Comparison of ENCODE assay signal across 9 cellular contexts in the genomic region with DNA sequence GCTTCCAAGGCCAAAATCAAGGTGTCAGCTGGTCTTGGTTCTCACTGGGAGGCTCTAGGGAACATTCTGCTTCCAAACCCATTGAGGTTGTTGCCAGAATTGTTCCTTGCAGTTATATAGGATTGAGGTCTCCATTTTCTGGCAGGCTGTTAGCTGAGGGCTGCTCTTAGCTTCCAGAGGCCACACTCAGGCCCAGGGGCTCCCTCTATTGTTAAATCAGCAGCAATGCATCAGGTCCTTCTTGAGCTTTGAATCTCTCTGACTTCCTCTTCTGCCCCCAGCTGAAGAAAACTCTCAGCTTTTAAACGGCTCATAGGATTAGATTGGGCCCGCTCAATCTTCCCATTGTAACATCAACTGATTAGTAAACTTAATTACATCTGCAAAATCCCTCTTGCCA. TPM values are rescaled to one million over a fixed set of nuclear protein-coding genes. Genes with fewer than 3 reads are reported as not detected.
DNase-seq lines count a peak whose midpoint lies in the region; ATAC-seq and TF ChIP-seq lines count a peak whose summit lies in the region.
"Had no signal": no experiment of that assay in that cellular context is flagged by ENCODE, and none has a peak within 500 bp of the region (broad histone marks: within the 10 kb centered on the region; RNA-seq: fewer than 3 reads in every experiment).

No MANE protein-coding gene starts in this region.

- peak; percentile 77 for ATAC-seq in GM19395 (IDR thresholded peaks at IDR 0.05; ENCODE audit: unreplicated experiment)
- ATAC-seq in mucosa of descending colon = peak; percentile 66
- ATAC-seq in GM21825 (IDR thresholded peaks at IDR 0.05; ENCODE audit: unreplicated experiment) = no peak

- H3K27me3 ChIP-seq in stomach = peaks cover 0 to 30% (median 0%) of the 10 kb centered on the region in 3 donors

- TF ChIP-seq CTCF in mucosa of descending colon (IDR thresholded peaks at IDR 0.05) = peak; percentile 19
- peak in 2 of 7 experiments; percentile 8 to 10 for TF ChIP-seq CTCF in stomach (IDR thresholded peaks at IDR 0.05)

- intact Hi-C loops in mucosa of descending colon (cut with DNase I, micrococcal nuclease) = loop anchor here (5.0 to 10.0 kb wide), 2 partner anchors 156 to 159 kb away; no protein-coding TSS in a partner anchor
- intact Hi-C loops in stomach (cut with DNase I; ENCODE audit: low total_unique reads) = loop anchor here (5.0 kb wide), 1 partner anchor 159 kb away; no protein-coding TSS in a partner anchor

- H3K4me1 ChIP-seq in mucosa of descending colon (ENCODE audit: low read depth) (no peaks in the 10 kb centered on the region), stomach (peaks cover 0 to 8% (median 3%) of the 10 kb centered on the region in 4 donors)

- TF ChIP-seq POLR2A in stomach (IDR thresholded peaks at IDR 0.05) = no peak

- no peak overlapping the region for H3K27ac ChIP-seq in stomach

- H3K9me3 ChIP-seq in mucosa of descending colon (no peaks in the 10 kb centered on the region), stomach (no peaks in the 10 kb centered on the region)

- WGBS in stomach, 5 donors = 33 to 55% (median 41%) methylated on average over 2 of the region's 2 CpGs

- no peak overlapping the region for H3K4me3 ChIP-seq in mucosa of descending colon
- no peak overlapping the region for H3K4me3 ChIP-seq in stomach

- H3K36me3 ChIP-seq in mucosa of descending colon (ENCODE audit: low read depth) (no peaks in the 10 kb centered on the region), stomach (no peaks in the 10 kb centered on the region)

- DNase-seq in DMS53 (lab: John Stamatoyannopoulos, UW) = peak; percentile 78
- peak; percentile 50 for DNase-seq in M059J (ENCODE audit: low read depth)
- peak; percentile 79 for DNase-seq in SKM-1 treated with dmso at 0.1 percent for 144 hours (lab: John Stamatoyannopoulos, UW; ENCODE audit: unreplicated experiment)
- peak; percentile 38 for DNase-seq in cerebellum (ENCODE audit: low spot score)
- peak in 1 of 3 donors; percentile 16 for DNase-seq in mucosa of descending colon
- DNase-seq in stomach = no peak

- TF ChIP-seq EP300 in stomach (IDR thresholded peaks at IDR 0.05) = no peak

RNA-seq across cellular contexts. Expression of a gene that starts 39.3 kb away (rescaled TPM):
- not detected in 2 replicates for total RNA-seq in M059J (2014; rRNA removed; shearing (Covaris generic))
- total RNA-seq in cerebellum (not detected), mucosa of descending colon (not detected), stomach (not detected)
- polyA plus RNA-seq in stomach = not detected
- total RNA-seq: activated CD8-positive, alpha-beta memory T cell treated with anti-CD3 and anti-CD28 coated beads for 36 hours had no signal

RNA-seq across cellular contexts. Expression of a gene that starts 41.0 kb away (rescaled TPM):
- total RNA-seq in M059J (2014; rRNA removed; shearing (Covaris generic)) = 2,379 and 2,525 TPM in 2 replicates
- total RNA-seq in cerebellum = 1,803 TPM
- total RNA-seq in mucosa of descending colon = 100 to 1,000 TPM; 496 to 909 (median 797) TPM
- total RNA-seq in stomach = 1,000 to 10,000 TPM in 1 of 5 donors, 100 to 1,000 TPM in 4; 380 to 1,244 (median 728) TPM
- 100 to 1,000 TPM; 187 to 666 (median 428) TPM for polyA plus RNA-seq in stomach
